13 cellular contexts compared by ENCODE assay signal in the genomic region with DNA sequence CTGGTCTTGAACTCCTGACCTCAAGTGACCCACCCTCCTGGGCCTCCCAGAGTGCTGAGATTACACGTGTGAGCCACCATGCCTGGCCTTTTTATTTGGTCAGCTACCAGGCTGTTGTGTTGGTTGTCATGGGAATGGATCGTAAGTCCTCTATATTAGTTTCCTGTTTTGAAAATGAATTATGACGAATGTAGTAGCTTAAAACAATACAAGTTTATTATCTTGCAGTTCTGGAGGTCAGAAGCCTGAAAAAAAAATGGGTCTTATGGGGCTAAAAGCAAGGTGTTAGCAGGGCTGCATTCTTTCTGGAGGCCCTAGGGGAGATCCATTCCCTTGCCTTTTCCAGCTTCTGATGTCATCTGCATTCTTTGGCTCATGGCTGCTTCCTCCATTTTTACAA. TPM values are rescaled to one million over a fixed set of nuclear protein-coding genes. Genes with fewer than 3 reads are reported as not detected.
A peak's percentile ranks its signal among the peaks of the same experiment; 100 is the strongest.
DNase-seq lines count a peak whose midpoint lies in the region; ATAC-seq and TF ChIP-seq lines count a peak whose summit lies in the region.
"Had no signal": no experiment of that assay in that cellular context is flagged by ENCODE, and none has a peak within 500 bp of the region (broad histone marks: within the 10 kb centered on the region; RNA-seq: fewer than 3 reads in every experiment).

No MANE protein-coding gene starts in this region.

- peaks cover 24 to 55% (median 35%) of the 10 kb centered on the region in 4 donors for H3K4me1 Mint-ChIP-seq in CD4-positive, CD25-positive, alpha-beta regulatory T cell
- H3K4me1 Mint-ChIP-seq in chondrocyte (ENCODE audit: low read depth), result peaks cover 25% of the 10 kb centered on the region

- TF ChIP-seq RAD21 in liver (IDR thresholded peaks at IDR 0.05), result no peak

- H3K9me3 ChIP-seq in CD4-positive, CD25-positive, alpha-beta regulatory T cell (ENCODE audit: control insufficient read depth in 2 of 2, low read length in 2 of 2), result no peaks in the 10 kb centered on the region
- no peaks in the 10 kb centered on the region for H3K9me3 ChIP-seq in GM23248 (ENCODE audit: low read depth)
- no peaks in the 10 kb centered on the region for H3K9me3 ChIP-seq in liver (ENCODE audit: control insufficient read depth in 4 of 4, low read length in 3 of 4)
- H3K9me3 ChIP-seq: Caco-2 had no signal

- no peak overlapping the region for H2AFZ ChIP-seq in GM23248

- H3K4me1 ChIP-seq in CD4-positive, CD25-positive, alpha-beta regulatory T cell (ENCODE audit: control insufficient read depth, insufficient read depth, low read length, poor library complexity, severe bottlenecking), result peaks cover 25% of the 10 kb centered on the region
- H3K4me1 ChIP-seq in GM23248 (ENCODE audit: insufficient read depth) (peaks cover 14% of the 10 kb centered on the region), liver (ENCODE audit: control insufficient read depth in 4 of 4, insufficient read depth in 4 of 4, low read length in 3 of 4) (peaks cover 0 to 20% (median 5%) of the 10 kb centered on the region in 4 donors)
- H3K4me1 ChIP-seq: Caco-2 had no signal

- H3K27ac ChIP-seq in CD4-positive, CD25-positive, alpha-beta regulatory T cell (ENCODE audit: insufficient read depth, low read length, poor library complexity, severe bottlenecking), result peak overlapping the region; percentile 50
- H3K27ac ChIP-seq in GM23248 (no peak overlapping the region), liver (ENCODE audit: low read depth in 1 of 2, low read length in 2 of 2) (no peak overlapping the region)

- no peak for ATAC-seq in CD4-positive, CD25-positive, alpha-beta regulatory T cell (ENCODE audit: low read depth in 2 of 2)
- ATAC-seq in GM18861 (IDR thresholded peaks at IDR 0.05; ENCODE audit: unreplicated experiment), result no peak

- 75% methylated on average over 3 of the region's 3 CpGs for whole genome bisulfite sequencing in GM23248 (ENCODE audit: low coverage in 1 of 2, low lambda C conversion rate in 2 of 2, missing lambda C conversion rate in 2 of 2), 2 experiments
- 63% methylated on average over 3 of the region's 3 CpGs for WGBS in liver

- DNase-seq in CD4-positive, CD25-positive, alpha-beta regulatory T cell, result peak in 1 of 3 donors; percentile 44
- DNase-seq in GM23248 (peak; percentile 47), chondrocyte (ENCODE audit: low spot score) (no peak), NCI-H2081 (lab: John Stamatoyannopoulos, UW) (no peak), GM03348 (ENCODE audit: low spot score) (no peak)
- DNase-seq in activated CD8-positive, alpha-beta memory T cell treated with anti-CD3 and anti-CD28 coated beads for 24 hours, result no peak
- DNase-seq: Caco-2, NCI-H1417, NCI-H69, retina, substantia nigra had no signal

- peak overlapping the region; percentile 79 to 96 (median 95) for H3K27ac Mint-ChIP-seq in CD4-positive, CD25-positive, alpha-beta regulatory T cell
- peak overlapping the region; percentile 27 for H3K27ac Mint-ChIP-seq in chondrocyte (ENCODE audit: unreplicated experiment)

- H3K9me2 ChIP-seq in GM23248 (ENCODE audit: insufficient read depth), result no peaks in the 10 kb centered on the region

- TF ChIP-seq CTCF in chondrocyte (IDR thresholded peaks at IDR 0.05), result no peak
- TF ChIP-seq CTCF in liver (IDR thresholded peaks at IDR 0.05; ENCODE audit: low read depth, low read length, missing input control), result no peak

- in situ Hi-C loops in GM23248 (cut with MboI), result no loop called here

- no peaks in the 10 kb centered on the region for H3K27me3 ChIP-seq in CD4-positive, CD25-positive, alpha-beta regulatory T cell (ENCODE audit: control insufficient read depth, insufficient read depth, low read length)
- no peaks in the 10 kb centered on the region for H3K27me3 ChIP-seq in GM23248 (replicated peaks; ENCODE audit: insufficient read depth)
- H3K27me3 ChIP-seq in liver (ENCODE audit: control insufficient read depth in 4 of 4, insufficient read depth in 4 of 4, low read length in 3 of 4), result no peaks in the 10 kb centered on the region

- peaks cover 16% of the 10 kb centered on the region for H3F3A ChIP-seq in GM23248 (ENCODE audit: insufficient read depth)

- H3K79me2 ChIP-seq in GM23248 (ENCODE audit: insufficient read depth), result no peaks in the 10 kb centered on the region

- no peaks in the 10 kb centered on the region for H3K36me3 ChIP-seq in CD4-positive, CD25-positive, alpha-beta regulatory T cell (ENCODE audit: control insufficient read depth, insufficient read depth, low read length)
- H3K36me3 ChIP-seq in GM23248 (ENCODE audit: low read depth), result no peaks in the 10 kb centered on the region
- H3K36me3 ChIP-seq in liver (ENCODE audit: control insufficient read depth in 4 of 4, insufficient read depth in 3 of 4, low read depth in 1 of 4, low read length in 3 of 4), result no peaks in the 10 kb centered on the region

- peak overlapping the region; percentile 61 for H3K4me3 ChIP-seq in CD4-positive, CD25-positive, alpha-beta regulatory T cell (ENCODE audit: low read depth, low read length)
- no peak overlapping the region for H3K4me3 ChIP-seq in GM23248
- H3K4me3 ChIP-seq in liver (ENCODE audit: low read depth in 1 of 3, low read length in 3 of 3), result no peak overlapping the region

- H4K20me1 ChIP-seq in GM23248 (ENCODE audit: insufficient read depth), result no peaks in the 10 kb centered on the region

- no peak overlapping the region for H3K9ac ChIP-seq in GM23248
- no peak overlapping the region for H3K9ac ChIP-seq in liver (ENCODE audit: low read depth in 1 of 2, low read length in 2 of 2)

- no peaks in the 10 kb centered on the region for H3K27me3 Mint-ChIP-seq in CD4-positive, CD25-positive, alpha-beta regulatory T cell
- H3K27me3 Mint-ChIP-seq in chondrocyte (ENCODE audit: low read depth), result no peaks in the 10 kb centered on the region

- peak overlapping the region; percentile 1 to 66 (median 44) for H3K4me3 Mint-ChIP-seq in CD4-positive, CD25-positive, alpha-beta regulatory T cell
- H3K4me3 Mint-ChIP-seq in chondrocyte (ENCODE audit: unreplicated experiment), result no peak overlapping the region

- H3K9me3 Mint-ChIP-seq in CD4-positive, CD25-positive, alpha-beta regulatory T cell, result peaks cover 0 to 4% (median 0%) of the 10 kb centered on the region in 7 donors
- no peaks in the 10 kb centered on the region for H3K9me3 Mint-ChIP-seq in chondrocyte (ENCODE audit: low read depth)

- H3K36me3 Mint-ChIP-seq in CD4-positive, CD25-positive, alpha-beta regulatory T cell, result no peaks in the 10 kb centered on the region
- no peaks in the 10 kb centered on the region for H3K36me3 Mint-ChIP-seq in chondrocyte (ENCODE audit: low read depth)

- H3K4me2 ChIP-seq in GM23248 (ENCODE audit: unreplicated experiment), result no peak overlapping the region

TF ChIP-seq in liver, 16 proteins besides CTCF, POLR2A, EP300 and RAD21:
- no peak for TF ChIP-seq REST (IDR thresholded peaks at IDR 0.05)
- TF ChIP-seq YY1 (IDR thresholded peaks at IDR 0.05), result no peak
- no peak for TF ChIP-seq FOXA2 (IDR thresholded peaks at IDR 0.05)
- TF ChIP-seq SP1 (IDR thresholded peaks at IDR 0.05), result no peak
- TF ChIP-seq, protein P1, sequence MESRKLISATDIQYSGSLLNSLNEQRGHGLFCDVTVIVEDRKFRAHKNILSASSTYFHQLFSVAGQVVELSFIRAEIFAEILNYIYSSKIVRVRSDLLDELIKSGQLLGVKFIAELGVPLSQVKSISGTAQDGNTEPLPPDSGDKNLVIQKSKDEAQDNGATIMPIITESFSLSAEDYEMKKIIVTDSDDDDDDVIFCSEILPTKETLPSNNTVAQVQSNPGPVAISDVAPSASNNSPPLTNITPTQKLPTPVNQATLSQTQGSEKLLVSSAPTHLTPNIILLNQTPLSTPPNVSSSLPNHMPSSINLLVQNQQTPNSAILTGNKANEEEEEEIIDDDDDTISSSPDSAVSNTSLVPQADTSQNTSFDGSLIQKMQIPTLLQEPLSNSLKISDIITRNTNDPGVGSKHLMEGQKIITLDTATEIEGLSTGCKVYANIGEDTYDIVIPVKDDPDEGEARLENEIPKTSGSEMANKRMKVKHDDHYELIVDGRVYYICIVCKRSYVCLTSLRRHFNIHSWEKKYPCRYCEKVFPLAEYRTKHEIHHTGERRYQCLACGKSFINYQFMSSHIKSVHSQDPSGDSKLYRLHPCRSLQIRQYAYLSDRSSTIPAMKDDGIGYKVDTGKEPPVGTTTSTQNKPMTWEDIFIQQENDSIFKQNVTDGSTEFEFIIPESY (IDR thresholded peaks at IDR 0.05), result no peak
- no peak for TF ChIP-seq FOXA1 (IDR thresholded peaks at IDR 0.05)
- no peak for TF ChIP-seq EGR1 (IDR thresholded peaks at IDR 0.05; ENCODE audit: low read depth in 2 of 2)
- peak; percentile 13 for TF ChIP-seq NR2F2 (IDR thresholded peaks at IDR 0.05)

RNA-seq across cellular contexts. Expression of gene HERC1, which starts 25.1 kb away (rescaled TPM):
- 297 TPM for total RNA-seq in CD4-positive, CD25-positive, alpha-beta regulatory T cell
- polyA plus RNA-seq in CD4-positive, CD25-positive, alpha-beta regulatory T cell, result 10 to 100 TPM; 22.7 to 29.2 (median 26.4) TPM
- total RNA-seq in GM23248 (2014; rRNA removed; shearing (Covaris generic)), result 49.4 and 64.0 TPM in 2 replicates
- polyA plus RNA-seq in GM23248 (2016; fragmentation: Nextera tagmentation; extraction: Ambion mirVana) (12.5 and 14.5 TPM in 2 replicates), liver (10 to 100 TPM; 15.0 to 21.3 TPM)
- total RNA-seq in chondrocyte (54.0 to 86.1 TPM (median 59.0 TPM) in 3 replicates), liver (100 to 1,000 TPM in 1 of 2 donors, 10 to 100 TPM in 1; 89.9 to 202 TPM)
